Comparison of ENCODE assay signal across 20 cellular contexts in genomic region chr10:1175956-1176565, GRCh38.
DNase-seq lines count a peak whose midpoint lies in the region; ATAC-seq and TF ChIP-seq lines count a peak whose summit lies in the region.
"Had no signal": no experiment of that assay in that cellular context is flagged by ENCODE, and none has a peak within 500 bp of the region (broad histone marks: within the 10 kb centered on the region; RNA-seq: fewer than 3 reads in every experiment).

No MANE protein-coding gene starts in this region.

- TF ChIP-seq POLR2A in sigmoid colon (IDR thresholded peaks at IDR 0.05) = no peak

- H3K27me3 ChIP-seq in sigmoid colon (no peaks in the 10 kb centered on the region), upper lobe of right lung (no peaks in the 10 kb centered on the region), ascending aorta (no peaks in the 10 kb centered on the region)
- H3K27me3 ChIP-seq: BLaER1 had no signal

- H3K4me1 Mint-ChIP-seq in chondrocyte (ENCODE audit: low read depth) = no peaks in the 10 kb centered on the region
- H3K4me1 Mint-ChIP-seq: CD14-positive monocyte had no signal

- no peak overlapping the region for H3K27ac Mint-ChIP-seq in chondrocyte (ENCODE audit: unreplicated experiment)
- H3K27ac Mint-ChIP-seq: CD14-positive monocyte; CD4-positive, alpha-beta memory T cell; HFFc6 had no signal

- peaks cover 4% of the 10 kb centered on the region for H3K27me3 Mint-ChIP-seq in chondrocyte (ENCODE audit: low read depth)

- WGBS in sigmoid colon, 2 donors = 91% methylated on average over 23 of the region's 23 CpGs

- no peaks in the 10 kb centered on the region for H3K4me1 ChIP-seq in sigmoid colon
- H3K4me1 ChIP-seq in upper lobe of right lung = no peaks in the 10 kb centered on the region
- H3K4me1 ChIP-seq in ascending aorta = no peaks in the 10 kb centered on the region

- no peak overlapping the region for H3K4me3 ChIP-seq in sigmoid colon
- no peak overlapping the region for H3K4me3 ChIP-seq in upper lobe of right lung
- H3K4me3 ChIP-seq in ascending aorta = no peak overlapping the region
- H3K4me3 ChIP-seq: BLaER1, GM12878 had no signal

- H3K4me3 Mint-ChIP-seq in chondrocyte (ENCODE audit: unreplicated experiment) = no peak overlapping the region
- H3K4me3 Mint-ChIP-seq: CD14-positive monocyte; CD4-positive, alpha-beta memory T cell; HFFc6 had no signal

- intact Hi-C loops in cardiac septum (cut with DNase I) = no loop called here
- intact Hi-C loops in Right ventricle myocardium inferior (cut with DNase I) = no loop called here
- intact Hi-C loops in sigmoid colon (cut with DNase I) = no loop called here
- intact Hi-C loops in upper lobe of right lung (cut with DNase I) = no loop called here
- intact Hi-C loops in ascending aorta (cut with DNase I) = no loop called here

- ATAC-seq in Right ventricle myocardium inferior (no peak), upper lobe of right lung (no peak)
- ATAC-seq: GM12878, HCT116 had no signal

- H3K9me3 Mint-ChIP-seq in chondrocyte (ENCODE audit: low read depth) = no peaks in the 10 kb centered on the region
- H3K9me3 Mint-ChIP-seq: CD14-positive monocyte; CD4-positive, alpha-beta memory T cell had no signal

- TF ChIP-seq CTCF in chondrocyte (IDR thresholded peaks at IDR 0.05) (no peak), sigmoid colon (IDR thresholded peaks at IDR 0.05) (no peak), upper lobe of right lung (IDR thresholded peaks at IDR 0.05) (no peak), ascending aorta (IDR thresholded peaks at IDR 0.05) (no peak)

- no peak for TF ChIP-seq EP300 in sigmoid colon (IDR thresholded peaks at IDR 0.05)

- no peaks in the 10 kb centered on the region for H3K36me3 Mint-ChIP-seq in chondrocyte (ENCODE audit: low read depth)
- H3K36me3 Mint-ChIP-seq: CD14-positive monocyte; CD4-positive, alpha-beta memory T cell had no signal

- H3K9me3 ChIP-seq in sigmoid colon = no peaks in the 10 kb centered on the region
- no peaks in the 10 kb centered on the region for H3K9me3 ChIP-seq in upper lobe of right lung
- H3K9me3 ChIP-seq in ascending aorta = no peaks in the 10 kb centered on the region
- H3K9me3 ChIP-seq: BLaER1 had no signal

- H3K36me3 ChIP-seq in sigmoid colon (no peaks in the 10 kb centered on the region), upper lobe of right lung (no peaks in the 10 kb centered on the region), ascending aorta (no peaks in the 10 kb centered on the region)
- H3K36me3 ChIP-seq: BLaER1 had no signal

- DNase-seq in cardiac septum (ENCODE audit: low spot score) = peak; percentile 69
- no peak for DNase-seq in Right ventricle myocardium inferior (ENCODE audit: missing footprints)
- DNase-seq in chondrocyte (ENCODE audit: low spot score) = peak; percentile 72
- peak; percentile 45 for DNase-seq in sigmoid colon
- peak; percentile 29 for DNase-seq in upper lobe of right lung
- no peak for DNase-seq in NCI-H2029 (lab: John Stamatoyannopoulos, UW)
- DNase-seq in NCI-H2196 treated with DMSO at 0.1 percent for 48 hours (lab: John Stamatoyannopoulos, UW; ENCODE audit: unreplicated experiment) = no peak
- DNase-seq in ascending aorta (ENCODE audit: low spot score in 2 of 2) = no peak
- DNase-seq: 8988T; Calu3; CD4-positive, alpha-beta memory T cell; DMS79 treated with DMSO at 0.1 percent for 48 hours; GOT3; H7; HFFc6 had no signal

- H3K27ac ChIP-seq in sigmoid colon (no peak overlapping the region), upper lobe of right lung (no peak overlapping the region), ascending aorta (no peak overlapping the region)
- H3K27ac ChIP-seq: HL-60 had no signal

Comparison
In these comparisons a context has a peak if more than half of its experiments do, and no peak if none do; other contexts are left out.
1. DNase-seq: peak in cardiac septum (single experiment), chondrocyte (single experiment), sigmoid colon (single experiment) and upper lobe of right lung (single experiment); none in Right ventricle myocardium inferior (single experiment), NCI-H2029 (single experiment), NCI-H2196 treated with DMSO at 0.1 percent for 48 hours (single experiment) and ascending aorta (0 of 2).